ENCODE assay signal across 26 cellular contexts in genomic region chr18:8462651-8463185, GRCh38.
DNase-seq lines count a peak whose midpoint lies in the region; ATAC-seq and TF ChIP-seq lines count a peak whose summit lies in the region.
"Had no signal": no experiment of that assay in that cellular context is flagged by ENCODE, and none has a peak within 500 bp of the region (broad histone marks: within the 10 kb centered on the region; RNA-seq: fewer than 3 reads in every experiment).

No MANE protein-coding gene starts in this region.

- H3K27ac Mint-ChIP-seq in osteocyte (ENCODE audit: unreplicated experiment), result no peak overlapping the region
- H3K27ac Mint-ChIP-seq: CD14-positive monocyte; CD4-positive, alpha-beta memory T cell; CD4-positive, CD25-positive, alpha-beta regulatory T cell had no signal

- no peaks in the 10 kb centered on the region for H3K4me1 ChIP-seq in right cardiac atrium (ENCODE audit: control insufficient read depth, insufficient read depth, low read length)
- H3K4me1 ChIP-seq in testis, result no peaks in the 10 kb centered on the region
- no peaks in the 10 kb centered on the region for H3K4me1 ChIP-seq in gastroesophageal sphincter
- H3K4me1 ChIP-seq in gastrocnemius medialis, result no peaks in the 10 kb centered on the region
- H3K4me1 ChIP-seq: BE2C, BLaER1 had no signal

- TF ChIP-seq EP300 in gastroesophageal sphincter (IDR thresholded peaks at IDR 0.05), result no peak

- in situ Hi-C loops in gastrocnemius medialis (cut with MboI; ENCODE audit: low sequenced_read_pairs in 4 of 4), result loop anchor here in 1 of 4 donors (10.0 kb wide), 1 partner anchor 1248 kb away; no protein-coding TSS in a partner anchor

- no peaks in the 10 kb centered on the region for H3K36me3 Mint-ChIP-seq in osteocyte (ENCODE audit: unreplicated experiment)
- H3K36me3 Mint-ChIP-seq: CD14-positive monocyte; CD4-positive, alpha-beta memory T cell; CD4-positive, CD25-positive, alpha-beta regulatory T cell; CD8-positive, alpha-beta memory T cell had no signal

- H3K27me3 ChIP-seq in right cardiac atrium (ENCODE audit: control insufficient read depth, insufficient read depth), result no peaks in the 10 kb centered on the region
- H3K27me3 ChIP-seq in testis, result no peaks in the 10 kb centered on the region
- H3K27me3 ChIP-seq in gastroesophageal sphincter, result no peaks in the 10 kb centered on the region
- H3K27me3 ChIP-seq in gastrocnemius medialis, result no peaks in the 10 kb centered on the region
- H3K27me3 ChIP-seq: BE2C, BLaER1 had no signal

- TF ChIP-seq POLR2A in testis (IDR thresholded peaks at IDR 0.05) (no peak), gastroesophageal sphincter (IDR thresholded peaks at IDR 0.05) (no peak), gastrocnemius medialis (IDR thresholded peaks at IDR 0.05) (no peak)

- H3K9me3 Mint-ChIP-seq in osteocyte (ENCODE audit: unreplicated experiment), result no peaks in the 10 kb centered on the region
- H3K9me3 Mint-ChIP-seq: CD14-positive monocyte; CD8-positive, alpha-beta memory T cell had no signal

- H3K36me3 ChIP-seq in testis (ENCODE audit: low read depth, missing control alignments), result no peaks in the 10 kb centered on the region
- H3K36me3 ChIP-seq in gastroesophageal sphincter, result no peaks in the 10 kb centered on the region
- H3K36me3 ChIP-seq in gastrocnemius medialis, result no peaks in the 10 kb centered on the region
- H3K36me3 ChIP-seq: BE2C, BLaER1 had no signal

- TF ChIP-seq CTCF in osteocyte (IDR thresholded peaks at IDR 0.05) (no peak), testis (IDR thresholded peaks at IDR 0.05) (no peak), gastroesophageal sphincter (IDR thresholded peaks at IDR 0.05) (no peak), gastrocnemius medialis (IDR thresholded peaks at IDR 0.05 in 4 of 5, conservative IDR thresholded peaks at IDR 0.05 in 1 of 5) (no peak)

- no peak for ATAC-seq in right cardiac atrium
- no peak for ATAC-seq in gastroesophageal sphincter
- ATAC-seq in gastrocnemius medialis, result no peak
- ATAC-seq: GM12878 had no signal

- no peak overlapping the region for H3K27ac ChIP-seq in right cardiac atrium (ENCODE audit: low read length)
- H3K27ac ChIP-seq in testis, result no peak overlapping the region
- no peak overlapping the region for H3K27ac ChIP-seq in gastroesophageal sphincter
- no peak overlapping the region for H3K27ac ChIP-seq in gastrocnemius medialis
- H3K27ac ChIP-seq: BLaER1 had no signal

- 93% methylated on average over 10 of the region's 10 CpGs for WGBS in right cardiac atrium
- WGBS in testis, 2 donors, result 94 to 95% methylated on average over 10 of the region's 10 CpGs
- WGBS in gastroesophageal sphincter (ENCODE audit: low coverage in 1 of 2), 2 donors, result 86 to 96% methylated on average over 1 to 8 of the region's 10 CpGs

- H3K4me1 Mint-ChIP-seq in osteocyte (ENCODE audit: unreplicated experiment), result no peaks in the 10 kb centered on the region
- H3K4me1 Mint-ChIP-seq: CD14-positive monocyte; CD4-positive, alpha-beta memory T cell; CD4-positive, CD25-positive, alpha-beta regulatory T cell; CD8-positive, alpha-beta memory T cell had no signal

- no peaks in the 10 kb centered on the region for H3K9me3 ChIP-seq in right cardiac atrium (ENCODE audit: control insufficient read depth, low read length)
- H3K9me3 ChIP-seq in testis, result no peaks in the 10 kb centered on the region
- H3K9me3 ChIP-seq in gastroesophageal sphincter, result no peaks in the 10 kb centered on the region
- H3K9me3 ChIP-seq in gastrocnemius medialis, result no peaks in the 10 kb centered on the region
- H3K9me3 ChIP-seq: BE2C, BLaER1 had no signal

- DNase-seq in cardiac septum (ENCODE audit: low spot score) (peak; percentile 31), right cardiac atrium (no peak), SW480 (ENCODE audit: low spot score) (peak; percentile 17), ecto neural progenitor cell (ENCODE audit: low spot score) (peak; percentile 15), osteocyte (ENCODE audit: extremely low spot score, unreplicated experiment) (peak; percentile 75), testis (no peak), gastrocnemius medialis (no peak)
- DNase-seq: 8988T; ACHN; BE2C; C1 segment of cervical spinal cord; CD4-positive, alpha-beta memory T cell; CD4-positive, CD25-positive, alpha-beta regulatory T cell; CD8-positive, alpha-beta memory T cell; COR-L47; DMS 273 treated with DMSO at 0.1 percent for 48 hours; DMS153; DMS53; DMS79; DND-41; EL; GDM1 had no signal

- H3K4me3 ChIP-seq in right cardiac atrium (ENCODE audit: low read length), result no peak overlapping the region
- no peak overlapping the region for H3K4me3 ChIP-seq in testis
- H3K4me3 ChIP-seq in gastroesophageal sphincter, result no peak overlapping the region
- no peak overlapping the region for H3K4me3 ChIP-seq in gastrocnemius medialis
- H3K4me3 ChIP-seq: BLaER1, GM12878 had no signal

- H3K4me3 Mint-ChIP-seq in osteocyte (ENCODE audit: unreplicated experiment), result no peak overlapping the region
- H3K4me3 Mint-ChIP-seq: CD14-positive monocyte; CD4-positive, CD25-positive, alpha-beta regulatory T cell had no signal

- peaks cover 39% of the 10 kb centered on the region for H3K27me3 Mint-ChIP-seq in osteocyte (ENCODE audit: unreplicated experiment)

- intact Hi-C loops in cardiac septum (cut with DNase I), result no loop called here
- intact Hi-C loops in right cardiac atrium (cut with DNase I), result no loop called here
- intact Hi-C loops in testis (cut with DNase I; ENCODE audit: low total_unique reads), result no loop called here
- intact Hi-C loops in gastrocnemius medialis (cut with DNase I; ENCODE audit: low total_unique reads), result no loop called here

Comparison
In these comparisons a context has a peak if more than half of its experiments do, and no peak if none do; other contexts are left out.
1. DNase-seq: peak in cardiac septum (single experiment), SW480 (single experiment), ecto neural progenitor cell (single experiment) and osteocyte (single experiment); none in right cardiac atrium (0 of 3), testis (single experiment) and gastrocnemius medialis (0 of 2).